ENCODE assay signal across 8 cellular contexts in genomic region chr14:64338616-64339316, GRCh38. TPM values are rescaled to one million over a fixed set of nuclear protein-coding genes. Genes with fewer than 3 reads are reported as not detected.
DNase-seq lines count a peak whose midpoint lies in the region; ATAC-seq, FAIRE-seq and TF ChIP-seq lines count a peak whose summit lies in the region.

No MANE protein-coding gene starts in this region.

- H3K27ac ChIP-seq in AG04450 (ENCODE audit: low read depth, low read length) (peak overlapping the region; percentile 70), WERI-Rb-1 (peak overlapping the region; percentile 95), small intestine (ENCODE audit: low read depth in 1 of 2, low read length in 1 of 2) (peak overlapping the region in 1 of 2 donors; percentile 92)

- no peaks in the 10 kb centered on the region for H3K4me1 ChIP-seq in small intestine (ENCODE audit: control insufficient read depth in 2 of 2, insufficient read depth in 1 of 2, low read depth in 1 of 2, low read length in 1 of 2)

- CTCF ChIA-PET in AG04450 (lab: Charles Lee) = interaction anchor here (0.7 to 1.9 kb wide), 3 partner anchors 114 to 328 kb away, joined by 3 to 9 read pairs (median 7); no protein-coding TSS in a partner anchor

- FAIRE-seq in bronchial epithelial cell (lab: Jason Lieb, UNC) = no peak
- FAIRE-seq in small intestine (lab: Jason Lieb, UNC) = no peak

- no peaks in the 10 kb centered on the region for H3K36me3 ChIP-seq in WERI-Rb-1
- no peaks in the 10 kb centered on the region for H3K36me3 ChIP-seq in bronchial epithelial cell (ENCODE audit: control insufficient read depth, insufficient read depth, low read length)
- no peaks in the 10 kb centered on the region for H3K36me3 ChIP-seq in small intestine (ENCODE audit: control insufficient read depth in 2 of 2, insufficient read depth in 2 of 2, low read length in 2 of 2)

- 0 to 2% (median 1%) methylated on average over 35 to 49 of the region's 49 CpGs for WGBS in small intestine, 3 donors

- H3K9me3 ChIP-seq in AG04450 (ENCODE audit: control insufficient read depth, insufficient read depth, low read length) (peaks cover 5% of the 10 kb centered on the region), WERI-Rb-1 (ENCODE audit: severe bottlenecking) (peaks cover 3% of the 10 kb centered on the region), small intestine (ENCODE audit: control insufficient read depth, low read depth) (no peaks in the 10 kb centered on the region)

- peak overlapping the region; percentile 80 for H3K4me3 ChIP-seq in AG04450 (ENCODE audit: low read depth, low read length)
- H3K4me3 ChIP-seq in WERI-Rb-1 (ENCODE audit: low read depth, low read length) = peak overlapping the region; percentile 81
- peak overlapping the region; percentile 77 for H3K4me3 ChIP-seq in bronchial epithelial cell (ENCODE audit: low read depth, low read length)
- H3K4me3 ChIP-seq in small intestine (ENCODE audit: low read depth in 1 of 2, low read length in 2 of 2) = peak overlapping the region; percentile 62 to 69

- POLR2A ChIA-PET in AG04450 (lab: Yijun Ruan, JAX) = interaction anchor here (1.1 kb wide), 1 partner anchor 20 kb away, joined by 6 read pairs; no protein-coding TSS in a partner anchor

- TF ChIP-seq CTCF in AG04450 (IDR thresholded peaks at IDR 0.05; ENCODE audit: low read depth, low read length) = no peak
- TF ChIP-seq CTCF in WERI-Rb-1 (IDR thresholded peaks at IDR 0.05; ENCODE audit: low read depth, low read length) = no peak
- no peak for TF ChIP-seq CTCF in bronchial epithelial cell (IDR thresholded peaks at IDR 0.05; ENCODE audit: insufficient read depth, low read length, severe bottlenecking)

- peak; percentile 95 for DNase-seq in AG04450 (ENCODE audit: low read depth, low spot score)
- peak; percentile 99 for DNase-seq in NCI-H2196 treated with DMSO at 0.1 percent for 48 hours (lab: John Stamatoyannopoulos, UW; ENCODE audit: unreplicated experiment)
- DNase-seq in WERI-Rb-1 = peak; percentile 98
- peak; percentile 97 for DNase-seq in bronchial epithelial cell (ENCODE audit: low read depth)
- peak; percentile 97 for DNase-seq in iPS-NIHi11 (ENCODE audit: low spot score)
- DNase-seq in small intestine = peak; percentile 97

- H3K27me3 ChIP-seq in AG04450 (ENCODE audit: control insufficient read depth, insufficient read depth, low read length) (no peaks in the 10 kb centered on the region), WERI-Rb-1 (ENCODE audit: insufficient read depth, low read depth, severe bottlenecking) (no peaks in the 10 kb centered on the region), bronchial epithelial cell (ENCODE audit: control insufficient read depth, insufficient read depth, low read length) (no peaks in the 10 kb centered on the region), small intestine (ENCODE audit: control insufficient read depth in 2 of 2, insufficient read depth in 2 of 2, low read length in 2 of 2) (no peaks in the 10 kb centered on the region)

- peak; percentile 92 for ATAC-seq in GM18907 (IDR thresholded peaks at IDR 0.05; ENCODE audit: unreplicated experiment)
- peak; percentile 88 for ATAC-seq in HG03139 (IDR thresholded peaks at IDR 0.05; ENCODE audit: unreplicated experiment)

RNA-seq across cellular contexts. Expression of gene ESR2, which starts 44.6 kb away (rescaled TPM):
- polyA plus RNA-seq in AG04450 (2011; rRNA removed) (0.04 and 0.06 TPM in 2 replicates), small intestine (under 1 TPM in 1 of 3 donors, not detected in 2; 0.19 TPM)
- polyA minus RNA-seq in AG04450 (2011; rRNA and poly(A)+ RNA removed) = 0.17 and 1.1 TPM in 2 replicates
- under 0.01 and 0.13 TPM in 2 replicates for total RNA-seq in bronchial epithelial cell

RNA-seq across cellular contexts. Expression of gene MTHFD1, which starts 49.4 kb away (rescaled TPM):
- polyA plus RNA-seq in AG04450 (2011; rRNA removed) (30.7 and 31.6 TPM in 2 replicates), small intestine (10 to 100 TPM; 12.4 to 47.4 (median 16.8) TPM)
- polyA minus RNA-seq in AG04450 (2011; rRNA and poly(A)+ RNA removed) = 48.4 and 50.3 TPM in 2 replicates
- total RNA-seq in bronchial epithelial cell = 19.3 and 35.5 TPM in 2 replicates
